In the genomic region with DNA sequence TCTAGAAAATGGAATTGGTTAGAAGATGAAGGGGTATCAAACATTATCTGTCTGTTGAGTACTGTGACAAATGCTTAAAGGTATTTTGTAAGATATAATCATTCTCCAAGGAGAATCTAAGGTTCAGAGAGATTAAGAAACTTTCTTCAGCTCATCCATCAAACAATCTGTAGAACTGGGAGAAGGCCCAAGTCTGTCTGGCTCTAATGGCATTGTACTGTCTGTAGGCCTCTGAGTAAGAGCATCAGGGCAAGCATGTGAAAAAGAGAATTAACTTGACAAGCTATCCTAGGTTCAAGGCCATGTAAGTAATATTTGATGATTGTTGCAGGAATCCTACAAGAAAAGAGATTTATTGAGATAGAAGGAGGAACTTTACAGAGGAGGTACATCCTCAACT, we compare ENCODE assay signal across 20 cellular contexts. TPM values are rescaled to one million over a fixed set of nuclear protein-coding genes. Genes with fewer than 3 reads are reported as not detected.
A peak's percentile ranks its signal among the peaks of the same experiment; 100 is the strongest.
DNase-seq lines count a peak whose midpoint lies in the region; ATAC-seq lines count a peak whose summit lies in the region.
"Had no signal": no experiment of that assay in that cellular context is flagged by ENCODE, and none has a peak within 500 bp of the region (broad histone marks: within the 10 kb centered on the region; RNA-seq: fewer than 3 reads in every experiment).

No MANE protein-coding gene starts in this region.

- peaks cover 65 to 70% of the 10 kb centered on the region in 2 donors for H3K4me1 Mint-ChIP-seq in immature natural killer cell

- H3K27me3 Mint-ChIP-seq in immature natural killer cell (ENCODE audit: low read depth in 3 of 3): no peaks in the 10 kb centered on the region
- H3K27me3 Mint-ChIP-seq: CD4-positive, alpha-beta T cell had no signal

- H3K4me3 Mint-ChIP-seq in immature natural killer cell: no peak overlapping the region
- H3K4me3 Mint-ChIP-seq: CD4-positive, alpha-beta T cell had no signal

- H3K27ac ChIP-seq in BLaER1 (peak overlapping the region; percentile 36; the same call in 1 of the 2 replicates), skeletal muscle tissue (ENCODE audit: low read depth, low read length) (peak overlapping the region; percentile 87)

- peak overlapping the region; percentile 83 to 96 (median 92) for H3K27ac Mint-ChIP-seq in immature natural killer cell
- H3K27ac Mint-ChIP-seq: CD4-positive, alpha-beta T cell had no signal

- H3K36me3 Mint-ChIP-seq in immature natural killer cell: no peaks in the 10 kb centered on the region

- H3K4me1 ChIP-seq in BLaER1: peaks cover 28% of the 10 kb centered on the region
- H3K4me1 ChIP-seq in adipocyte (ENCODE audit: control insufficient read depth, insufficient read depth, low read length): peaks cover 39% of the 10 kb centered on the region
- H3K4me1 ChIP-seq in skeletal muscle tissue (ENCODE audit: control insufficient read depth in 3 of 3, insufficient read depth in 3 of 3, low read length in 3 of 3): peaks cover 23 to 56% (median 27%) of the 10 kb centered on the region in 3 donors
- H3K4me1 ChIP-seq: Caco-2 had no signal

- no peaks in the 10 kb centered on the region for H3K9me3 Mint-ChIP-seq in immature natural killer cell
- H3K9me3 Mint-ChIP-seq: CD4-positive, alpha-beta T cell had no signal

- H3K9me3 ChIP-seq in BLaER1: no peaks in the 10 kb centered on the region
- no peaks in the 10 kb centered on the region for H3K9me3 ChIP-seq in adipocyte (ENCODE audit: control insufficient read depth, low read length)
- H3K9me3 ChIP-seq in skeletal muscle tissue (ENCODE audit: control insufficient read depth in 3 of 3, low read length in 3 of 3): no peaks in the 10 kb centered on the region
- H3K9me3 ChIP-seq: Caco-2 had no signal

- H3K9ac ChIP-seq in BLaER1 (no peak overlapping the region), adipocyte (ENCODE audit: low read length) (peak overlapping the region; percentile 40), skeletal muscle tissue (ENCODE audit: low read depth in 1 of 3, low read length in 3 of 3) (no peak overlapping the region)

- no peaks in the 10 kb centered on the region for H4K20me1 ChIP-seq in BLaER1

- H3K4me2 ChIP-seq in BLaER1: peak overlapping the region; percentile 50

- DNase-seq in adipocyte (ENCODE audit: low read depth): no peak
- no peak for DNase-seq in immature natural killer cell
- DNase-seq in SIG-M5 (lab: John Stamatoyannopoulos, UW): no peak
- DNase-seq in activated T-cell treated with anti-CD3 and anti-CD28 coated beads, Interleukin-2, amount 50 U/mL, for 48 hours: no peak
- DNase-seq in SHP77 treated with DMSO at 0.1 percent for 48 hours (lab: John Stamatoyannopoulos, UW): no peak
- DNase-seq: 8988T; Caco-2; CD4-positive, alpha-beta T cell; DMS153; NCI-H1417; NCI-H187; NCI-H2107; NCI-H2227 treated with DMSO at 0.1 percent for 48 hours; NCI-H524; NCI-H82; OCI-M1 had no signal

- no peaks in the 10 kb centered on the region for H3K36me3 ChIP-seq in BLaER1
- no peaks in the 10 kb centered on the region for H3K36me3 ChIP-seq in adipocyte (ENCODE audit: control insufficient read depth, insufficient read depth, low read length, severe bottlenecking)
- no peaks in the 10 kb centered on the region for H3K36me3 ChIP-seq in skeletal muscle tissue (ENCODE audit: control insufficient read depth in 3 of 3, insufficient read depth in 3 of 3, low read length in 3 of 3)

- ATAC-seq in GM21390 (IDR thresholded peaks at IDR 0.05; ENCODE audit: unreplicated experiment): no peak
- ATAC-seq: GM12878 had no signal

- H3K27me3 ChIP-seq in BLaER1 (no peaks in the 10 kb centered on the region), adipocyte (replicated peaks; ENCODE audit: control insufficient read depth, insufficient read depth, low read length) (no peaks in the 10 kb centered on the region), skeletal muscle tissue (ENCODE audit: control insufficient read depth in 3 of 3, insufficient read depth in 3 of 3, low read length in 3 of 3) (no peaks in the 10 kb centered on the region)

- H3K4me3 ChIP-seq in BLaER1 (no peak overlapping the region), adipocyte (ENCODE audit: low read length) (no peak overlapping the region), skeletal muscle tissue (ENCODE audit: low read length in 3 of 3) (no peak overlapping the region)
- H3K4me3 ChIP-seq: GM12878 had no signal

RNA-seq across cellular contexts. Expression of a gene that starts 5.3 kb away (rescaled TPM):
- 1 to 10 TPM; 4.0 to 8.4 (median 5.1) TPM for polyA plus RNA-seq in immature natural killer cell
- 52.2 TPM for total RNA-seq in skeletal muscle tissue
